In the genomic region with DNA sequence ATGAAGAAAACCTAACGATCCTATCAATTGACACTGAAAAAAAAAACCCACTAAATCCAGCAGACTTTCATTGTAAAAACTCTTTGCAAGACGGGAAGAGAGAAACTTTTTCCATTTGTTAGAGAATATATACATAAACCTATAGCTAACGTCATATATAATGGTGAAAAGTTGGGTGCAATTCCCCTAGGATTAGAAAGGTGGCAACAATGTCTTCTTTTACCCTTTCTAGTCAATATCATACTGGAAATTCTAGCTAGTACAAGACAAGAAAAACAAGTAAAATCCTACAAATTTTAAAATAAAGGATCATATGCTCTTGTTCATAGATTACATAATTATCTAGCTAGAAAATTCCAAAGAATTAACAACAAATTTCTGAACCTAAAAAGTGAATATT, we compare ENCODE assay signal across 18 cellular contexts.
DNase-seq lines count a peak whose midpoint lies in the region; FAIRE-seq and TF ChIP-seq lines count a peak whose summit lies in the region.
"Had no signal": no experiment of that assay in that cellular context is flagged by ENCODE, and none has a peak within 500 bp of the region (broad histone marks: within the 10 kb centered on the region; RNA-seq: fewer than 3 reads in every experiment).

No MANE protein-coding gene starts in this region.

- intact Hi-C loops in sigmoid colon (cut with DNase I): no loop called here
- intact Hi-C loops in activated CD4-positive, alpha-beta T cell treated with anti-CD3 and anti-CD28 coated beads, Interleukin-2, amount 10 ng/mL, durations not matched to agents 24 days and 14 days (cut with micrococcal nuclease): no loop called here

- in situ Hi-C loops in GM13977 (cut with MboI; ENCODE audit: low pct_unique_long_range_greater_than_20kb, low sequenced_read_pairs, unreplicated experiment): no loop called here

- DNase-seq in GM13977 (ENCODE audit: low spot score) (no peak), RCC 7860 (ENCODE audit: low spot score) (no peak), fibroblast of villous mesenchyme (ENCODE audit: low read depth) (no peak), sigmoid colon (no peak), superior temporal gyrus (ENCODE audit: extremely low spot score) (no peak), kidney glomerular epithelial cell (lab: John Stamatoyannopoulos, UW) (no peak)
- no peak for DNase-seq in activated CD4-positive, alpha-beta T cell treated with anti-CD3 and anti-CD28 coated beads, Interleukin-2, amount 10 ng/mL, durations not matched to agents 24 days and 14 days
- DNase-seq: activated CD4-positive, alpha-beta T cell treated with anti-CD3 and anti-CD28 coated beads for 1 hour; erythroblast; mucosa of descending colon; NCI-H1048; NCI-H510A treated with DMSO at 0.1 percent for 48 hours; retina; stimulated activated CD4-positive, alpha-beta T cell treated with anti-CD3 and anti-CD28 coated beads, Interleukin-4, amount 100 ng/mL, for 4 hours; stimulated activated naive CD8-positive, alpha-beta T cell treated with anti-CD3 and anti-CD28 coated beads, Interleukin-15, Interleukin-2, amounts not matched to agents 100 U/mL and 50 U/mL, for 24 hours had no signal

- no peak for TF ChIP-seq EP300 in sigmoid colon (IDR thresholded peaks at IDR 0.05)

- H3K4me1 Mint-ChIP-seq in activated CD4-positive, alpha-beta T cell treated with anti-CD3 and anti-CD28 coated beads, Interleukin-2, amount 10 ng/mL, durations not matched to agents 24 days and 14 days: no peaks in the 10 kb centered on the region
- H3K4me1 Mint-ChIP-seq: activated T-helper 17 cell treated with anti-CD3 and anti-CD28 coated beads, Interleukin-2, amount 50 U/mL, for 72 hours had no signal

- no peak overlapping the region for H3K4me3 ChIP-seq in fibroblast of villous mesenchyme (ENCODE audit: low read depth, low read length)
- no peak overlapping the region for H3K4me3 ChIP-seq in sigmoid colon
- H3K4me3 ChIP-seq: BLaER1 treated with 17β-estradiol and CSF1 and Interleukin-3, amounts not matched to agents 10 nM and 100 nM; mucosa of descending colon had no signal

- H3K27ac Mint-ChIP-seq in activated CD4-positive, alpha-beta T cell treated with anti-CD3 and anti-CD28 coated beads, Interleukin-2, amount 10 ng/mL, durations not matched to agents 24 days and 14 days: no peak overlapping the region
- H3K27ac Mint-ChIP-seq: activated T-helper 17 cell treated with anti-CD3 and anti-CD28 coated beads, Interleukin-2, amount 50 U/mL, for 72 hours had no signal

- 52 to 70% methylated on average over 3 of the region's 3 CpGs for WGBS in sigmoid colon, 2 donors

- FAIRE-seq in RCC 7860 (lab: Jason Lieb, UNC): peak; percentile 2

- H3K27me3 Mint-ChIP-seq in activated CD4-positive, alpha-beta T cell treated with anti-CD3 and anti-CD28 coated beads, Interleukin-2, amount 10 ng/mL, durations not matched to agents 24 days and 14 days: no peaks in the 10 kb centered on the region
- H3K27me3 Mint-ChIP-seq: activated T-helper 17 cell treated with anti-CD3 and anti-CD28 coated beads, Interleukin-2, amount 50 U/mL, for 72 hours had no signal

- no peaks in the 10 kb centered on the region for H3K36me3 ChIP-seq in sigmoid colon
- H3K36me3 ChIP-seq: BLaER1 treated with 17β-estradiol and CSF1 and Interleukin-3, amounts not matched to agents 10 nM and 100 nM had no signal

- H3K9me3 Mint-ChIP-seq in activated CD4-positive, alpha-beta T cell treated with anti-CD3 and anti-CD28 coated beads, Interleukin-2, amount 10 ng/mL, durations not matched to agents 24 days and 14 days: peaks cover 3% of the 10 kb centered on the region

- H3K27ac ChIP-seq in 22Rv1 (no peak overlapping the region), sigmoid colon (no peak overlapping the region)
- H3K27ac ChIP-seq: BLaER1 treated with 17β-estradiol and CSF1 and Interleukin-3, amounts not matched to agents 10 nM and 100 nM had no signal

- no peaks in the 10 kb centered on the region for H3K9me3 ChIP-seq in sigmoid colon
- H3K9me3 ChIP-seq: BLaER1 treated with 17β-estradiol and CSF1 and Interleukin-3, amounts not matched to agents 10 nM and 100 nM; mucosa of descending colon had no signal

- H3K36me3 Mint-ChIP-seq in activated CD4-positive, alpha-beta T cell treated with anti-CD3 and anti-CD28 coated beads, Interleukin-2, amount 10 ng/mL, durations not matched to agents 24 days and 14 days (ENCODE audit: low read depth): no peaks in the 10 kb centered on the region

- H3K4me1 ChIP-seq in sigmoid colon: peaks cover 0 to 3% (median 1%) of the 10 kb centered on the region in 4 donors
- H3K4me1 ChIP-seq: BLaER1 treated with 17β-estradiol and CSF1 and Interleukin-3, amounts not matched to agents 10 nM and 100 nM had no signal

- H3K27me3 ChIP-seq in sigmoid colon: no peaks in the 10 kb centered on the region
- H3K27me3 ChIP-seq: BLaER1 treated with 17β-estradiol and CSF1 and Interleukin-3, amounts not matched to agents 10 nM and 100 nM had no signal

- TF ChIP-seq POLR2A in sigmoid colon (IDR thresholded peaks at IDR 0.05): no peak

- H3K4me3 Mint-ChIP-seq in activated CD4-positive, alpha-beta T cell treated with anti-CD3 and anti-CD28 coated beads, Interleukin-2, amount 10 ng/mL, durations not matched to agents 24 days and 14 days: no peak overlapping the region
- H3K4me3 Mint-ChIP-seq: activated T-helper 17 cell treated with anti-CD3 and anti-CD28 coated beads, Interleukin-2, amount 50 U/mL, for 72 hours had no signal

- TF ChIP-seq CTCF in 22Rv1 (IDR thresholded peaks at IDR 0.05) (peak; percentile 51), GM13977 (IDR thresholded peaks at IDR 0.05; ENCODE audit: extremely low read depth, insufficient read depth, missing control alignments) (peak; percentile 13), fibroblast of villous mesenchyme (IDR thresholded peaks at IDR 0.05; ENCODE audit: insufficient read depth, low read depth, low read length) (peak; percentile 19), sigmoid colon (IDR thresholded peaks at IDR 0.05) (no peak)

Comparison
In these comparisons a context has a peak if more than half of its experiments do, and no peak if none do; other contexts are left out.
1. CTCF ChIP-seq: peak in 22Rv1 (single experiment), GM13977 (single experiment) and fibroblast of villous mesenchyme (single experiment); none in sigmoid colon (0 of 4).